ENCODE assay signal across 17 cellular contexts in the genomic region with DNA sequence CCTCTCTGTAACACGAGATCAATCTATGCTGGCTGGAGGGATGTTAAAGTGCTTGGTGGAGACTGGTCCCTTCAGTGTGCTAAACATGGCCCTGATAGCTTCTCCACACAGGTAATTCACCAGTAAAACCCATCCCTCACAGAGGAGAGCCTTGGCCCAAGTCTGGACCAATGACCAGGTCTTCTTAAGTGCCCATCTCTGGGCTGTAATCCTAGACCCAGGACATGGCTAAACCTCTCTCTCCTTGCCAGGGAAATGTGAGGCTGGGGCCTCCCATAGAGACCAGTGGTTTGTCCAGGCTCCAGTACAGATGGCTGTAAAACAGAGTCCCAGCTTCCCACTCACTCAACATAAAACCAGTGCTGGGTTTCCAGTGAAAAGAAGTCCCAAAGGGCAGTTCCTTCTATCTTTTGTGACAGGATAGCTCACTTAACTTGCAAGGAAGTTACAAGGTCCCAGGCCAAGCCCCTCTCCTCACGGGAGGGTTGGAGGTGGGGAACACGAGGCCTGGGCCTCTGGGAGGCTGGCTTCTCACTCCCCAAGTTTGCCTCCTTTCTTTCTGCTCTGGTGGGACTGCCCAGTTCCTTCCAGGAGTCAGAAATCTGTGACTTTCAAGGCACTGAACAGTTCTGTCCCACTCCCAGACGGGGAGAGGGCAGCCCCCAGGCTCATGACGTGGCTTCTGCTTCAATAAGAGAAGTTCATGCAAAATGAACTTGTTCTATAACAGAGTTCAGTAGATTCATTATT. TPM values are rescaled to one million over a fixed set of nuclear protein-coding genes. Genes with fewer than 3 reads are reported as not detected.
DNase-seq lines count a peak whose midpoint lies in the region; ATAC-seq and TF ChIP-seq lines count a peak whose summit lies in the region.
"Had no signal": no experiment of that assay in that cellular context is flagged by ENCODE, and none has a peak within 500 bp of the region (broad histone marks: within the 10 kb centered on the region; RNA-seq: fewer than 3 reads in every experiment).

No MANE protein-coding gene starts in this region.

- TSS peak; percentile 37 for BruUV-seq in mammary epithelial cell (replicated peaks; lab: Mats Ljungman, UMichigan)
- no TSS peak for BruUV-seq in MCF 10A (replicated peaks; lab: Mats Ljungman, UMichigan)

- WGBS in mammary epithelial cell (ENCODE audit: low coverage, missing lambda C conversion rate) = 93% methylated on average over 5 of the region's 5 CpGs

- H3K79me2 ChIP-seq in mammary epithelial cell (ENCODE audit: insufficient read depth, low read length) = no peaks in the 10 kb centered on the region

- H3K4me3 ChIP-seq in mammary epithelial cell (replicated peaks in 1 of 3; ENCODE audit: insufficient read depth in 1 of 3, low read depth in 2 of 3, low read length in 3 of 3) (no peak overlapping the region), upper lobe of right lung (no peak overlapping the region)

- no peak overlapping the region for H3K4me3 Mint-ChIP-seq in MCF 10A (ENCODE audit: unreplicated experiment)
- H3K4me3 Mint-ChIP-seq in chondrocyte (ENCODE audit: unreplicated experiment) = no peak overlapping the region
- H3K4me3 Mint-ChIP-seq: HFFc6 had no signal

- dilution Hi-C loops in mammary epithelial cell (cut with HindIII; ENCODE audit: low sequenced_read_pairs) = loop anchor here (10.0 kb wide), 1 partner anchor 65 kb away; a partner anchor contains a TSS

- no peak overlapping the region for H3K9ac ChIP-seq in mammary epithelial cell (ENCODE audit: insufficient read depth, low read length)

- TF ChIP-seq CTCF in mammary epithelial cell (conservative IDR thresholded peaks at IDR 0.05 in 1 of 2, IDR thresholded peaks at IDR 0.05 in 1 of 2; ENCODE audit: extremely low read depth in 1 of 2, insufficient read depth in 1 of 2, low read depth in 1 of 2, low read length in 2 of 2) (no peak), MCF 10A (IDR thresholded peaks at IDR 0.05; ENCODE audit: unreplicated experiment) (no peak), chondrocyte (IDR thresholded peaks at IDR 0.05) (no peak), upper lobe of right lung (IDR thresholded peaks at IDR 0.05) (no peak)

- H3K27ac ChIP-seq in mammary epithelial cell (ENCODE audit: insufficient read depth, low read depth, low read length) (no peak overlapping the region), upper lobe of right lung (no peak overlapping the region)

- ATAC-seq in upper lobe of right lung = no peak
- ATAC-seq in GM19351 (IDR thresholded peaks at IDR 0.05; ENCODE audit: unreplicated experiment) = no peak

- CTCF ChIA-PET in mammary epithelial cell (lab: Charles Lee; ENCODE audit: low non-redundant PET) = no interaction called here
- CTCF ChIA-PET in MCF 10A (lab: Yijun Ruan, JAX) = interaction anchor here (0.7 kb wide), 1 partner anchor 25 kb away, joined by 3 read pairs; no protein-coding TSS in a partner anchor

- H3K36me3 ChIP-seq in mammary epithelial cell (ENCODE audit: insufficient read depth, low read length) (no peaks in the 10 kb centered on the region), upper lobe of right lung (no peaks in the 10 kb centered on the region)

- H3K4me2 ChIP-seq in mammary epithelial cell (ENCODE audit: insufficient read depth, low read depth, low read length) = no peak overlapping the region

- POLR2A ChIA-PET in MCF 10A (lab: Yijun Ruan, JAX) = no interaction called here

- in situ Hi-C loops in mammary epithelial cell (cut with MboI; ENCODE audit: low sequenced_read_pairs in 2 of 2) = no loop called here

- no peaks in the 10 kb centered on the region for H4K20me1 ChIP-seq in mammary epithelial cell (ENCODE audit: insufficient read depth, low read length)

- H3K27me3 Mint-ChIP-seq in MCF 10A (ENCODE audit: insufficient read depth, unreplicated experiment) (peaks cover 10% of the 10 kb centered on the region), chondrocyte (ENCODE audit: low read depth) (peaks cover 3% of the 10 kb centered on the region)

- peaks cover 10% of the 10 kb centered on the region for H3K4me1 ChIP-seq in mammary epithelial cell (ENCODE audit: insufficient read depth, low read length)
- peaks cover 4% of the 10 kb centered on the region for H3K4me1 ChIP-seq in upper lobe of right lung

- no peak for DNase-seq in mammary epithelial cell
- DNase-seq in MCF 10A (ENCODE audit: unreplicated experiment) = no peak
- peak; percentile 37 for DNase-seq in chondrocyte (ENCODE audit: low spot score)
- DNase-seq in posterior vena cava (ENCODE audit: low spot score) = peak; percentile 45
- DNase-seq in upper lobe of right lung = peak; percentile 13
- DNase-seq in NCI-H146 treated with DMSO at 0.1 percent for 48 hours (lab: John Stamatoyannopoulos, UW; ENCODE audit: unreplicated experiment) = no peak
- DNase-seq: ACHN; CD4-positive, alpha-beta memory T cell; DND-41; GDM1; HFFc6; NCI-H146; NCI-H2107; NCI-H226; NCI-H526 had no signal

- intact Hi-C loops in mammary epithelial cell (cut with micrococcal nuclease) = no loop called here
- intact Hi-C loops in MCF 10A (cut with micrococcal nuclease) = no loop called here
- intact Hi-C loops in posterior vena cava (cut with DNase I) = loop anchor here in 1 of 2 donors (5.0 kb wide), 1 partner anchor 1508 kb away; a partner anchor contains a TSS
- intact Hi-C loops in upper lobe of right lung (cut with DNase I) = no loop called here

- H3K27me3 ChIP-seq in mammary epithelial cell (ENCODE audit: insufficient read depth, low read length) = no peaks in the 10 kb centered on the region
- peaks cover 22% of the 10 kb centered on the region for H3K27me3 ChIP-seq in upper lobe of right lung

- H3K9me3 Mint-ChIP-seq in MCF 10A (ENCODE audit: unreplicated experiment) (no peaks in the 10 kb centered on the region), chondrocyte (ENCODE audit: low read depth) (no peaks in the 10 kb centered on the region)
- H3K9me3 Mint-ChIP-seq: CD4-positive, alpha-beta memory T cell had no signal

- no peak overlapping the region for H2AFZ ChIP-seq in mammary epithelial cell (ENCODE audit: low read depth, low read length)

- H3K27ac Mint-ChIP-seq in MCF 10A (ENCODE audit: low read depth, unreplicated experiment) (no peak overlapping the region), chondrocyte (ENCODE audit: unreplicated experiment) (no peak overlapping the region)
- H3K27ac Mint-ChIP-seq: HFFc6 had no signal

- H3K9me3 ChIP-seq in mammary epithelial cell (replicated peaks; ENCODE audit: insufficient read depth, low read length) (no peaks in the 10 kb centered on the region), upper lobe of right lung (no peaks in the 10 kb centered on the region)

- H3K4me1 Mint-ChIP-seq in MCF 10A (ENCODE audit: insufficient read depth, unreplicated experiment) = no peaks in the 10 kb centered on the region
- peaks cover 6% of the 10 kb centered on the region for H3K4me1 Mint-ChIP-seq in chondrocyte (ENCODE audit: low read depth)

- peaks cover 5% of the 10 kb centered on the region for H3K36me3 Mint-ChIP-seq in MCF 10A (ENCODE audit: insufficient read depth, unreplicated experiment)
- H3K36me3 Mint-ChIP-seq in chondrocyte (ENCODE audit: low read depth) = no peaks in the 10 kb centered on the region
- H3K36me3 Mint-ChIP-seq: CD4-positive, alpha-beta memory T cell had no signal

RNA-seq across cellular contexts. Expression of a gene that starts 2.2 kb away (rescaled TPM):
- under 1 TPM; 0.83 to 0.99 TPM for total RNA-seq in mammary epithelial cell
- polyA plus RNA-seq in mammary epithelial cell = 0.41 TPM
- polyA minus RNA-seq in mammary epithelial cell = not detected
- 0.19 and 1.9 TPM in 2 replicates for total RNA-seq in MCF 10A (2022)
- total RNA-seq in chondrocyte = 0.51 to 1.3 TPM (median 0.95 TPM) in 3 replicates
- 1 to 10 TPM; 2.9 to 3.2 TPM for total RNA-seq in posterior vena cava
- total RNA-seq in upper lobe of right lung = 4.6 TPM
- total RNA-seq: CD4-positive, alpha-beta memory T cell; RPMI7951 had no signal
- polyA plus RNA-seq: CD4-positive, alpha-beta memory T cell had no signal

RNA-seq across cellular contexts. Expression of a gene that starts 12.5 kb away (rescaled TPM):
- 10 to 100 TPM; 13.2 to 65.3 TPM for total RNA-seq in mammary epithelial cell
- 20.7 TPM for polyA plus RNA-seq in mammary epithelial cell
- polyA minus RNA-seq in mammary epithelial cell = 21.3 TPM
- 14.0 and 14.6 TPM in 2 replicates for total RNA-seq in MCF 10A (2022)
- 0.15 to 1.1 TPM (median 0.75 TPM) in 3 replicates for total RNA-seq in chondrocyte
- 1 to 10 TPM in 1 of 2 donors, under 1 TPM in 1; 0.14 to 2.1 TPM for total RNA-seq in posterior vena cava
- 0.52 TPM for total RNA-seq in upper lobe of right lung
- polyA plus RNA-seq: CD4-positive, alpha-beta memory T cell had no signal

RNA-seq across cellular contexts. Expression of a gene that starts 58.9 kb away (rescaled TPM):
- total RNA-seq in mammary epithelial cell (100 to 1,000 TPM; 181 to 238 TPM), MCF 10A (2022) (292 and 397 TPM in 2 replicates), chondrocyte (214 to 232 TPM (median 223 TPM) in 3 replicates), posterior vena cava (100 to 1,000 TPM; 118 to 164 TPM), upper lobe of right lung (161 TPM)
- polyA plus RNA-seq in mammary epithelial cell = 320 TPM
- polyA minus RNA-seq in mammary epithelial cell = 162 TPM

Comparison
In these comparisons a context has a peak if more than half of its experiments do, and no peak if none do; other contexts are left out.
1. DNase-seq: peak in chondrocyte (single experiment), posterior vena cava (single experiment) and upper lobe of right lung (single experiment); none in mammary epithelial cell (single experiment), MCF 10A (single experiment) and NCI-H146 treated with DMSO at 0.1 percent for 48 hours (single experiment).